In genomic region chr10:59700709-59701108, GRCh38 we compare ENCODE assay signal across 25 cellular contexts. TPM values are rescaled to one million over a fixed set of nuclear protein-coding genes. Genes with fewer than 3 reads are reported as not detected.
DNase-seq lines count a peak whose midpoint lies in the region; ATAC-seq and TF ChIP-seq lines count a peak whose summit lies in the region.
"Had no signal": no experiment of that assay in that cellular context is flagged by ENCODE, and none has a peak within 500 bp of the region (broad histone marks: within the 10 kb centered on the region; RNA-seq: fewer than 3 reads in every experiment).

No MANE protein-coding gene starts in this region.

- ATAC-seq in GM21529 (IDR thresholded peaks at IDR 0.05; ENCODE audit: unreplicated experiment) (no peak), HG03045 (IDR thresholded peaks at IDR 0.05; ENCODE audit: unreplicated experiment) (no peak), upper lobe of right lung (no peak)
- ATAC-seq: HCT116, heart right ventricle had no signal

- H3K9me3 ChIP-seq in Loucy (ENCODE audit: insufficient read depth, low read depth, low read length) (no peaks in the 10 kb centered on the region), upper lobe of right lung (no peaks in the 10 kb centered on the region)
- H3K9me3 ChIP-seq: Caco-2, heart right ventricle, MG63, SJSA1, stomach, transverse colon had no signal

- H3K4me2 ChIP-seq in Loucy (ENCODE audit: low read depth, low read length, poor library complexity, severe bottlenecking), result no peak overlapping the region

- H3K9ac ChIP-seq in Loucy (ENCODE audit: low read depth, low read length, poor library complexity, severe bottlenecking), result no peak overlapping the region

- no peak overlapping the region for H3K27ac ChIP-seq in upper lobe of right lung
- H3K27ac ChIP-seq: cardiac muscle cell, heart right ventricle, SJSA1, stomach, transverse colon had no signal

- no peak overlapping the region for H2AFZ ChIP-seq in Loucy (ENCODE audit: low read length)

- no peaks in the 10 kb centered on the region for H3K79me2 ChIP-seq in Loucy (ENCODE audit: insufficient read depth, low read length)

- DNase-seq in ecto neural progenitor cell (ENCODE audit: low spot score), result peak; percentile 58
- DNase-seq in retinal pigment epithelial cell (ENCODE audit: low read depth), result no peak
- no peak for DNase-seq in upper lobe of right lung
- DNase-seq: activated CD4-positive, alpha-beta memory T cell treated with anti-CD3 and anti-CD28 coated beads, Interleukin-2, amount 10 ng/mL, durations not matched to agents 7 days and 5 days; activated CD4-positive, CD25-positive, alpha-beta regulatory T cell; GDM1; heart right ventricle; IMR-90; MG63; NCI-H2171 treated with DMSO at 0.1 percent for 48 hours; NCI-H748 treated with DMSO at 0.1 percent for 48 hours; stimulated activated CD4-positive, alpha-beta T cell treated with anti-CD3 and anti-CD28 coated beads, Interleukin-4, amount 100 ng/mL, for 4 hours; stomach; transverse colon had no signal

- peak; percentile 29 for TF ChIP-seq CTCF in GM12873 (IDR thresholded peaks at IDR 0.05; ENCODE audit: insufficient read depth, low read depth, low read length, missing control alignments)
- peak; percentile 80 for TF ChIP-seq CTCF in Loucy (conservative IDR thresholded peaks at IDR 0.05; ENCODE audit: low read length)
- peak; percentile 1 for TF ChIP-seq CTCF in retinal pigment epithelial cell (conservative IDR thresholded peaks at IDR 0.05; ENCODE audit: low read depth, low read length)
- no peak for TF ChIP-seq CTCF in upper lobe of right lung (IDR thresholded peaks at IDR 0.05)

- H3K4me3 ChIP-seq in Loucy (ENCODE audit: low read length, poor library complexity, severe bottlenecking) (no peak overlapping the region), retinal pigment epithelial cell (ENCODE audit: low read length) (no peak overlapping the region), upper lobe of right lung (no peak overlapping the region)
- H3K4me3 ChIP-seq: cardiac muscle cell, heart right ventricle, MG63, SJSA1, stomach, transverse colon had no signal

- no peaks in the 10 kb centered on the region for H3K9me2 ChIP-seq in Loucy (replicated peaks; ENCODE audit: low read depth, low read length)

- no peaks in the 10 kb centered on the region for H4K20me1 ChIP-seq in Loucy (ENCODE audit: insufficient read depth, low read length, poor library complexity, severe bottlenecking)

- H3K4me1 ChIP-seq in Loucy (ENCODE audit: insufficient read depth, low read length, poor library complexity, severe bottlenecking) (peaks cover 4% of the 10 kb centered on the region), upper lobe of right lung (no peaks in the 10 kb centered on the region)
- H3K4me1 ChIP-seq: Caco-2, heart right ventricle, SJSA1, stomach had no signal

- H3K36me3 ChIP-seq in Loucy (ENCODE audit: insufficient read depth, low read length) (no peaks in the 10 kb centered on the region), upper lobe of right lung (no peaks in the 10 kb centered on the region)
- H3K36me3 ChIP-seq: cardiac muscle cell, heart right ventricle, MG63, SJSA1, stomach, transverse colon had no signal

- no peaks in the 10 kb centered on the region for H3F3A ChIP-seq in Loucy (ENCODE audit: low read depth)

- intact Hi-C loops in upper lobe of right lung (cut with DNase I), result no loop called here

- H3K27me3 ChIP-seq in Loucy (ENCODE audit: insufficient read depth, low read length, poor library complexity, severe bottlenecking) (no peaks in the 10 kb centered on the region), upper lobe of right lung (no peaks in the 10 kb centered on the region)
- H3K27me3 ChIP-seq: cardiac muscle cell, heart right ventricle, MG63, SJSA1, transverse colon had no signal

RNA-seq across cellular contexts. Expression of gene SLC16A9, which starts 8.9 kb away (rescaled TPM):
- 1.8 TPM for total RNA-seq in upper lobe of right lung

RNA-seq across cellular contexts. Expression of gene MRLN, which starts 52.5 kb away (rescaled TPM):
- not detected for total RNA-seq in upper lobe of right lung
- total RNA-seq: activated CD4-positive, alpha-beta memory T cell treated with anti-CD3 and anti-CD28 coated beads, Interleukin-2, amount 10 ng/mL, durations not matched to agents 7 days and 5 days; cardiac muscle cell; dermis microvascular lymphatic vessel endothelial cell; heart right ventricle; IMR-90; lower leg skin; mucosa of gallbladder; SJSA1; stomach; transverse colon had no signal
